Comparison of ENCODE assay signal across 16 cellular contexts in genomic region chr10:101321073-101321472, GRCh38. TPM values are rescaled to one million over a fixed set of nuclear protein-coding genes. Genes with fewer than 3 reads are reported as not detected.
DNase-seq lines count a peak whose midpoint lies in the region; ATAC-seq and TF ChIP-seq lines count a peak whose summit lies in the region.
"Had no signal": no experiment of that assay in that cellular context is flagged by ENCODE, and none has a peak within 500 bp of the region (broad histone marks: within the 10 kb centered on the region; RNA-seq: fewer than 3 reads in every experiment).

No MANE protein-coding gene starts in this region.

- H3K36me3 Mint-ChIP-seq in T-helper 17 cell (ENCODE audit: low read depth) (no peaks in the 10 kb centered on the region), neural crest cell (ENCODE audit: low read depth) (no peaks in the 10 kb centered on the region)
- no peaks in the 10 kb centered on the region for H3K36me3 Mint-ChIP-seq in stimulated activated naive B cell treated with anti-CD40 and anti-IgM and Interleukin-4, amounts not matched to agents 10 μg/mL and 1 μg/mL and 100 μg/mL, for 72 hours
- H3K36me3 Mint-ChIP-seq: CD4-positive, alpha-beta memory T cell had no signal

- TF ChIP-seq CTCF in neural crest cell (conservative IDR thresholded peaks at IDR 0.05) = no peak

- peaks cover 5% of the 10 kb centered on the region for H3K4me1 Mint-ChIP-seq in T-helper 17 cell
- H3K4me1 Mint-ChIP-seq in neural crest cell = peaks cover 30% of the 10 kb centered on the region
- no peaks in the 10 kb centered on the region for H3K4me1 Mint-ChIP-seq in stimulated activated naive B cell treated with anti-CD40 and anti-IgM and Interleukin-4, amounts not matched to agents 10 μg/mL and 1 μg/mL and 100 μg/mL, for 72 hours
- H3K4me1 Mint-ChIP-seq: CD4-positive, alpha-beta memory T cell had no signal

- H3K9me3 Mint-ChIP-seq in neural crest cell = peaks cover 3% of the 10 kb centered on the region
- no peaks in the 10 kb centered on the region for H3K9me3 Mint-ChIP-seq in stimulated activated naive B cell treated with anti-CD40 and anti-IgM and Interleukin-4, amounts not matched to agents 10 μg/mL and 1 μg/mL and 100 μg/mL, for 72 hours
- H3K9me3 Mint-ChIP-seq: CD4-positive, alpha-beta memory T cell had no signal

- no peak for ATAC-seq in T-helper 17 cell
- ATAC-seq in stimulated activated naive B cell treated with anti-CD40 and anti-IgM and Interleukin-4, amounts not matched to agents 10 μg/mL and 1 μg/mL and 100 μg/mL, for 72 hours (replicated peaks) = no peak
- no peak for ATAC-seq in GM21528 (IDR thresholded peaks at IDR 0.05; ENCODE audit: low FRiP score, unreplicated experiment)
- ATAC-seq: A549, HepG2 had no signal

- peaks cover 36% of the 10 kb centered on the region for H3K27me3 Mint-ChIP-seq in T-helper 17 cell
- H3K27me3 Mint-ChIP-seq in neural crest cell (ENCODE audit: low read depth) = peaks cover 24% of the 10 kb centered on the region
- peaks cover 29 to 39% of the 10 kb centered on the region in 2 donors for H3K27me3 Mint-ChIP-seq in stimulated activated naive B cell treated with anti-CD40 and anti-IgM and Interleukin-4, amounts not matched to agents 10 μg/mL and 1 μg/mL and 100 μg/mL, for 72 hours

- no peaks in the 10 kb centered on the region for H3K9me3 ChIP-seq in T-helper 17 cell (ENCODE audit: control insufficient read depth, low read length, poor library complexity, severe bottlenecking)
- H3K9me3 ChIP-seq: A549, BE2C, HAP-1 had no signal

- peak; percentile 97 for DNase-seq in NCI-H82 (lab: John Stamatoyannopoulos, UW)
- DNase-seq in T-helper 17 cell = no peak
- DNase-seq in neural crest cell (ENCODE audit: low read depth, low spot score) = no peak
- no peak for DNase-seq in stimulated activated naive B cell treated with anti-CD40 and anti-IgM and Interleukin-4, amounts not matched to agents 10 μg/mL and 1 μg/mL and 100 μg/mL, for 72 hours
- no peak for DNase-seq in amygdala (lab: John Stamatoyannopoulos, UW)
- DNase-seq in activated CD4-positive, alpha-beta T cell treated with anti-CD3 and anti-CD28 coated beads for 4 hours = no peak
- DNase-seq: BE2C; CD4-positive, alpha-beta memory T cell; DMS153; DMS79 treated with DMSO at 0.1 percent for 48 hours; EL; GOT3 had no signal

- H3K27ac Mint-ChIP-seq in T-helper 17 cell (no peak overlapping the region), neural crest cell (ENCODE audit: unreplicated experiment) (peak overlapping the region; percentile 43)
- H3K27ac Mint-ChIP-seq in stimulated activated naive B cell treated with anti-CD40 and anti-IgM and Interleukin-4, amounts not matched to agents 10 μg/mL and 1 μg/mL and 100 μg/mL, for 72 hours = peak overlapping the region; percentile 15

- H3K4me3 Mint-ChIP-seq in T-helper 17 cell (peak overlapping the region; percentile 71), neural crest cell (no peak overlapping the region)
- no peak overlapping the region for H3K4me3 Mint-ChIP-seq in stimulated activated naive B cell treated with anti-CD40 and anti-IgM and Interleukin-4, amounts not matched to agents 10 μg/mL and 1 μg/mL and 100 μg/mL, for 72 hours
- H3K4me3 Mint-ChIP-seq: CD4-positive, alpha-beta memory T cell had no signal

RNA-seq across cellular contexts. Expression of gene BTRC, which starts 32.9 kb away (rescaled TPM):
- total RNA-seq in T-helper 17 cell = 10 to 100 TPM; 14.8 to 17.0 TPM
- total RNA-seq in neural crest cell = 35.5 and 37.0 TPM in 2 replicates
